ENCODE assay signal across 16 cellular contexts in genomic region chr14:51310453-51311074, GRCh38.
A peak's percentile ranks its signal among the peaks of the same experiment; 100 is the strongest.
DNase-seq lines count a peak whose midpoint lies in the region; FAIRE-seq and TF ChIP-seq lines count a peak whose summit lies in the region.
"Had no signal": no experiment of that assay in that cellular context is flagged by ENCODE, and none has a peak within 500 bp of the region (broad histone marks: within the 10 kb centered on the region; RNA-seq: fewer than 3 reads in every experiment).

No MANE protein-coding gene starts in this region.

- DNase-seq in AG10803 (ENCODE audit: low read depth): peak; percentile 88
- DNase-seq in NCI-H446 (lab: John Stamatoyannopoulos, UW): peak; percentile 86 to 95
- DNase-seq in endothelial cell of umbilical vein (ENCODE audit: low read depth, low spot score): peak; percentile 94
- peak; percentile 75 to 93 for DNase-seq in lung microvascular endothelial cell (ENCODE audit: low read depth in 2 of 2)
- no peak for DNase-seq in HCEC 1CT
- DNase-seq in SHP77 treated with DMSO at 0.1 percent for 48 hours (lab: John Stamatoyannopoulos, UW): no peak
- no peak for DNase-seq in small intestine
- DNase-seq in stimulated activated CD4-positive, alpha-beta T cell treated with anti-CD3 and anti-CD28 coated beads, Interleukin-4, amount 100 ng/mL, for 1 hour: no peak
- DNase-seq: activated naive CD4-positive, alpha-beta T cell treated with Interleukin-2 at 50 U/mL for 16 hours; effector CD4-positive, alpha-beta T cell; GF-D8; Kasumi-1; stimulated activated CD4-positive, alpha-beta T cell treated with anti-CD3 and anti-CD28 coated beads, Interleukin-2, amount 100 ng/mL, for 24 hours; stomach; T-helper 1 cell had no signal

- dilution Hi-C loops in endothelial cell of umbilical vein (cut with MboI; ENCODE audit: extremely low pct_ligation_motif_present, low sequenced_read_pairs): no loop called here

- intact Hi-C loops in endothelial cell of umbilical vein (cut with micrococcal nuclease): no loop called here

- H3K27me3 ChIP-seq in endothelial cell of umbilical vein (ENCODE audit: control insufficient read depth in 2 of 2, insufficient read depth in 2 of 2, low read length in 2 of 2) (peaks cover 5 to 9% of the 10 kb centered on the region in 2 experiments), small intestine (ENCODE audit: control insufficient read depth in 2 of 2, insufficient read depth in 2 of 2, low read length in 2 of 2) (no peaks in the 10 kb centered on the region)
- H3K27me3 ChIP-seq: neutrophil, stomach had no signal

- TF ChIP-seq POLR2A in endothelial cell of umbilical vein (IDR thresholded peaks at IDR 0.05; ENCODE audit: low read depth, low read length): no peak

- no peaks in the 10 kb centered on the region for H4K20me1 ChIP-seq in endothelial cell of umbilical vein (replicated peaks; ENCODE audit: control insufficient read depth, extremely low read depth, insufficient read depth, low read length)

- H3K27ac ChIP-seq in endothelial cell of umbilical vein (ENCODE audit: insufficient read depth, low read depth, low read length): no peak overlapping the region
- H3K27ac ChIP-seq in small intestine (ENCODE audit: low read depth in 1 of 2, low read length in 1 of 2): no peak overlapping the region
- H3K27ac ChIP-seq: neutrophil had no signal

- POLR2A ChIA-PET in endothelial cell of umbilical vein (lab: Charles Lee): no interaction called here

- H3K79me2 ChIP-seq in endothelial cell of umbilical vein (ENCODE audit: control insufficient read depth, insufficient read depth, low read length): no peaks in the 10 kb centered on the region

- no peak overlapping the region for H3K4me3 ChIP-seq in AG10803 (ENCODE audit: low read length)
- no peak overlapping the region for H3K4me3 ChIP-seq in endothelial cell of umbilical vein (replicated peaks in 1 of 3; ENCODE audit: insufficient read depth in 1 of 3, low read depth in 1 of 3, low read length in 3 of 3)
- no peak overlapping the region for H3K4me3 ChIP-seq in small intestine (ENCODE audit: low read depth in 1 of 2, low read length in 2 of 2)
- H3K4me3 ChIP-seq: stomach had no signal

- peak; percentile 44 for FAIRE-seq in endothelial cell of umbilical vein (lab: Jason Lieb, UNC)
- no peak for FAIRE-seq in small intestine (lab: Jason Lieb, UNC)

- H3K36me3 ChIP-seq in endothelial cell of umbilical vein (ENCODE audit: control insufficient read depth in 2 of 2, extremely low read depth in 1 of 2, insufficient read depth in 2 of 2, low read length in 2 of 2) (no peaks in the 10 kb centered on the region), small intestine (ENCODE audit: control insufficient read depth in 2 of 2, insufficient read depth in 2 of 2, low read length in 2 of 2) (no peaks in the 10 kb centered on the region)
- H3K36me3 ChIP-seq: neutrophil, stomach had no signal

- WGBS in small intestine, 3 donors: 48 to 80% (median 77%) methylated on average over 3 of the region's 3 CpGs

- H3K9me3 ChIP-seq in endothelial cell of umbilical vein (replicated peaks; ENCODE audit: control insufficient read depth, insufficient read depth, low read length) (no peaks in the 10 kb centered on the region), small intestine (ENCODE audit: control insufficient read depth, low read depth) (no peaks in the 10 kb centered on the region)
- H3K9me3 ChIP-seq: neutrophil, stomach had no signal

- no peak overlapping the region for H3K9ac ChIP-seq in endothelial cell of umbilical vein (replicated peaks; ENCODE audit: extremely low read depth, insufficient read depth, low read length)

- no peak overlapping the region for H3K4me2 ChIP-seq in endothelial cell of umbilical vein (ENCODE audit: insufficient read depth, low read length)

- no TSS peak for BruUV-seq in endothelial cell of umbilical vein (replicated peaks; lab: Mats Ljungman, UMichigan)

- no peaks in the 10 kb centered on the region for H3K9me1 ChIP-seq in endothelial cell of umbilical vein (replicated peaks; ENCODE audit: control insufficient read depth, extremely low read depth, insufficient read depth, low read length)

- no peak overlapping the region for H2AFZ ChIP-seq in endothelial cell of umbilical vein (ENCODE audit: low read depth, low read length)

- H3K4me1 ChIP-seq in endothelial cell of umbilical vein (ENCODE audit: control insufficient read depth, extremely low read depth, insufficient read depth, low read length): no peaks in the 10 kb centered on the region
- H3K4me1 ChIP-seq in small intestine (ENCODE audit: control insufficient read depth in 2 of 2, insufficient read depth in 1 of 2, low read depth in 1 of 2, low read length in 1 of 2): no peaks in the 10 kb centered on the region

- TF ChIP-seq CTCF in AG10803 (conservative IDR thresholded peaks at IDR 0.05; ENCODE audit: low read length) (no peak), endothelial cell of umbilical vein (IDR thresholded peaks at IDR 0.05; ENCODE audit: extremely low read depth in 1 of 2, insufficient read depth in 1 of 2, low read depth in 1 of 2, low read length in 2 of 2) (no peak)

- CTCF ChIA-PET in endothelial cell of umbilical vein (lab: Charles Lee): no interaction called here

TF ChIP-seq in endothelial cell of umbilical vein, 7 proteins besides CTCF, POLR2A, EP300 and RAD21:
- TF ChIP-seq GATA2 (IDR thresholded peaks at IDR 0.05; ENCODE audit: insufficient read depth, insufficient read length, low read depth, low read length) (no peak), FOS (IDR thresholded peaks at IDR 0.05; ENCODE audit: borderline replicate concordance, insufficient read depth, low read length) (no peak), POLR2AphosphoS5 (IDR thresholded peaks at IDR 0.05; ENCODE audit: insufficient read depth, low read depth, low read length) (no peak)

Comparison
In these comparisons a context has a peak if more than half of its experiments do, and no peak if none do; other contexts are left out.
1. DNase-seq: peak in AG10803 (single experiment), NCI-H446 (2 of 2), endothelial cell of umbilical vein (single experiment) and lung microvascular endothelial cell (2 of 2); none in HCEC 1CT (single experiment), SHP77 treated with DMSO at 0.1 percent for 48 hours (single experiment), small intestine (single experiment) and stimulated activated CD4-positive, alpha-beta T cell treated with anti-CD3 and anti-CD28 coated beads, Interleukin-4, amount 100 ng/mL, for 1 hour (single experiment).